ENCODE assay signal across 20 cellular contexts in genomic region chr12:67155863-67156262, GRCh38.
DNase-seq lines count a peak whose midpoint lies in the region; ATAC-seq and TF ChIP-seq lines count a peak whose summit lies in the region.
"Had no signal": no experiment of that assay in that cellular context is flagged by ENCODE, and none has a peak within 500 bp of the region (broad histone marks: within the 10 kb centered on the region; RNA-seq: fewer than 3 reads in every experiment).

No MANE protein-coding gene starts in this region.

- H3K27ac Mint-ChIP-seq in stimulated activated effector memory CD8-positive, alpha-beta T cell treated with anti-CD3 and anti-CD28 coated beads, Interleukin-12 subunit alpha, Interleukin-12 subunit beta, amount 100 ng/mL, for 72 hours, result no peak overlapping the region
- H3K27ac Mint-ChIP-seq in type B pancreatic cell, result no peak overlapping the region
- H3K27ac Mint-ChIP-seq: activated naive CD8-positive, alpha-beta T cell treated with anti-CD3 and anti-CD28 coated beads for 36 hours; CD4-positive, alpha-beta memory T cell; mesothelial cell of epicardium had no signal

- no peak overlapping the region for H3K4me3 Mint-ChIP-seq in stimulated activated effector memory CD8-positive, alpha-beta T cell treated with anti-CD3 and anti-CD28 coated beads, Interleukin-12 subunit alpha, Interleukin-12 subunit beta, amount 100 ng/mL, for 72 hours
- no peak overlapping the region for H3K4me3 Mint-ChIP-seq in type B pancreatic cell
- H3K4me3 Mint-ChIP-seq: activated naive CD8-positive, alpha-beta T cell treated with anti-CD3 and anti-CD28 coated beads for 36 hours; CD4-positive, alpha-beta memory T cell; mesothelial cell of epicardium had no signal

- no peak overlapping the region for H3K4me3 ChIP-seq in WERI-Rb-1 (ENCODE audit: low read depth, low read length)
- H3K4me3 ChIP-seq: heart left ventricle, sigmoid colon, upper lobe of right lung had no signal

- TF ChIP-seq CTCF in WERI-Rb-1 (IDR thresholded peaks at IDR 0.05; ENCODE audit: low read depth, low read length) (no peak), type B pancreatic cell (conservative IDR thresholded peaks at IDR 0.05) (no peak)

- H3K27me3 Mint-ChIP-seq in type B pancreatic cell, result peaks cover 13% of the 10 kb centered on the region

- no peak overlapping the region for H3K27ac ChIP-seq in WERI-Rb-1
- H3K27ac ChIP-seq: heart left ventricle, sigmoid colon, upper lobe of right lung had no signal

- H3K36me3 Mint-ChIP-seq in stimulated activated effector memory CD8-positive, alpha-beta T cell treated with anti-CD3 and anti-CD28 coated beads, Interleukin-12 subunit alpha, Interleukin-12 subunit beta, amount 100 ng/mL, for 72 hours, result no peaks in the 10 kb centered on the region
- H3K36me3 Mint-ChIP-seq in type B pancreatic cell, result no peaks in the 10 kb centered on the region
- H3K36me3 Mint-ChIP-seq: activated naive CD8-positive, alpha-beta T cell treated with anti-CD3 and anti-CD28 coated beads for 36 hours; CD4-positive, alpha-beta memory T cell; mesothelial cell of epicardium had no signal

- H3K4me1 Mint-ChIP-seq in stimulated activated effector memory CD8-positive, alpha-beta T cell treated with anti-CD3 and anti-CD28 coated beads, Interleukin-12 subunit alpha, Interleukin-12 subunit beta, amount 100 ng/mL, for 72 hours, result no peaks in the 10 kb centered on the region
- no peaks in the 10 kb centered on the region for H3K4me1 Mint-ChIP-seq in type B pancreatic cell (ENCODE audit: unreplicated experiment)
- H3K4me1 Mint-ChIP-seq: activated naive CD8-positive, alpha-beta T cell treated with anti-CD3 and anti-CD28 coated beads for 36 hours; CD4-positive, alpha-beta memory T cell had no signal

- no peaks in the 10 kb centered on the region for H3K36me3 ChIP-seq in WERI-Rb-1
- H3K36me3 ChIP-seq: heart left ventricle, sigmoid colon, upper lobe of right lung had no signal

- no peaks in the 10 kb centered on the region for H3K27me3 ChIP-seq in WERI-Rb-1 (ENCODE audit: insufficient read depth, low read depth, severe bottlenecking)
- H3K27me3 ChIP-seq: sigmoid colon, upper lobe of right lung had no signal

- H3K9me3 Mint-ChIP-seq in stimulated activated effector memory CD8-positive, alpha-beta T cell treated with anti-CD3 and anti-CD28 coated beads, Interleukin-12 subunit alpha, Interleukin-12 subunit beta, amount 100 ng/mL, for 72 hours, result no peaks in the 10 kb centered on the region
- no peaks in the 10 kb centered on the region for H3K9me3 Mint-ChIP-seq in type B pancreatic cell
- H3K9me3 Mint-ChIP-seq: activated naive CD8-positive, alpha-beta T cell treated with anti-CD3 and anti-CD28 coated beads for 36 hours; CD4-positive, alpha-beta memory T cell had no signal

- peak; percentile 26 for DNase-seq in NCI-H82 (lab: John Stamatoyannopoulos, UW)
- no peak for DNase-seq in NCI-H82 treated with DMSO at 0.1 percent for 48 hours (lab: John Stamatoyannopoulos, UW; ENCODE audit: unreplicated experiment)
- DNase-seq in WERI-Rb-1, result peak; percentile 54
- peak; percentile 16 for DNase-seq in fibroblast of the conjunctiva (ENCODE audit: low read depth)
- DNase-seq in stimulated activated effector memory CD8-positive, alpha-beta T cell treated with anti-CD3 and anti-CD28 coated beads, Interleukin-12 subunit alpha, Interleukin-12 subunit beta, amount 100 ng/mL, for 72 hours (ENCODE audit: low spot score in 2 of 2), result no peak
- no peak for DNase-seq in NCI-H510A treated with DMSO at 0.1 percent for 48 hours (lab: John Stamatoyannopoulos, UW)
- no peak for DNase-seq in NCI-H2227 (lab: John Stamatoyannopoulos, UW; ENCODE audit: unreplicated experiment)
- no peak for DNase-seq in type B pancreatic cell (ENCODE audit: extremely low spot score, unreplicated experiment)
- DNase-seq: activated CD4-positive, alpha-beta T cell treated with anti-CD3 and anti-CD28 coated beads, Interleukin-2, amount 50 U/mL, for 48 hours; activated naive CD8-positive, alpha-beta T cell treated with anti-CD3 and anti-CD28 coated beads for 36 hours; activated T-cell treated with anti-CD3 and anti-CD28 coated beads, Interleukin-2, amount 50 U/mL, for 48 hours; CD4-positive, alpha-beta memory T cell; heart left ventricle; NCI-H1105 treated with DMSO at 0.1 percent for 48 hours; NCI-H446; sigmoid colon; stimulated activated CD4-positive, alpha-beta T cell treated with anti-CD3 and anti-CD28 coated beads, Interleukin-4, amount 100 ng/mL, for 4 hours; upper lobe of right lung had no signal

- peak; percentile 11 for ATAC-seq in stimulated activated effector memory CD8-positive, alpha-beta T cell treated with anti-CD3 and anti-CD28 coated beads, Interleukin-12 subunit alpha, Interleukin-12 subunit beta, amount 100 ng/mL, for 72 hours
- ATAC-seq: HCT116, heart left ventricle, upper lobe of right lung had no signal

- no peaks in the 10 kb centered on the region for H3K9me3 ChIP-seq in WERI-Rb-1 (ENCODE audit: severe bottlenecking)
- H3K9me3 ChIP-seq: heart left ventricle, sigmoid colon, upper lobe of right lung had no signal

Comparison
In these comparisons a context has a peak if more than half of its experiments do, and no peak if none do; other contexts are left out.
1. DNase-seq: peak in NCI-H82 (single experiment), WERI-Rb-1 (single experiment) and fibroblast of the conjunctiva (single experiment); none in NCI-H82 treated with DMSO at 0.1 percent for 48 hours (single experiment), stimulated activated effector memory CD8-positive, alpha-beta T cell treated with anti-CD3 and anti-CD28 coated beads, Interleukin-12 subunit alpha, Interleukin-12 subunit beta, amount 100 ng/mL, for 72 hours (0 of 2), NCI-H510A treated with DMSO at 0.1 percent for 48 hours (single experiment), NCI-H2227 (single experiment) and type B pancreatic cell (single experiment).